Comparison of ENCODE assay signal across 8 cellular contexts in genomic region chr1:47179023-47179987, GRCh38. TPM values are rescaled to one million over a fixed set of nuclear protein-coding genes. Genes with fewer than 3 reads are reported as not detected.
A peak's percentile ranks its signal among the peaks of the same experiment; 100 is the strongest.
DNase-seq lines count a peak whose midpoint lies in the region; ATAC-seq and TF ChIP-seq lines count a peak whose summit lies in the region.

No MANE protein-coding gene starts in this region.

- peak in 1 of 4 donors; percentile 12 for TF ChIP-seq POLR2A in upper lobe of left lung (IDR thresholded peaks at IDR 0.05)

- no peaks in the 10 kb centered on the region for H3K9me3 Mint-ChIP-seq in activated naive CD8-positive, alpha-beta T cell treated with anti-CD3 and anti-CD28 coated beads for 36 hours

- H3K36me3 ChIP-seq in parathyroid adenoma (ENCODE audit: control insufficient read depth, insufficient read depth, low read length) (no peaks in the 10 kb centered on the region), upper lobe of left lung (no peaks in the 10 kb centered on the region)

- H3K27me3 ChIP-seq in parathyroid adenoma (ENCODE audit: control insufficient read depth, insufficient read depth, low read length) (no peaks in the 10 kb centered on the region), upper lobe of left lung (no peaks in the 10 kb centered on the region)

- peak overlapping the region; percentile 82 for H3K27ac Mint-ChIP-seq in activated naive CD8-positive, alpha-beta T cell treated with anti-CD3 and anti-CD28 coated beads for 36 hours

- no peaks in the 10 kb centered on the region for H3K9me3 ChIP-seq in parathyroid adenoma (ENCODE audit: control insufficient read depth, low read length)
- H3K9me3 ChIP-seq in upper lobe of left lung = no peaks in the 10 kb centered on the region

- H2AFZ ChIP-seq in parathyroid adenoma = peak overlapping the region; percentile 81

- no peak for TF ChIP-seq EP300 in upper lobe of left lung (IDR thresholded peaks at IDR 0.05)

- no peaks in the 10 kb centered on the region for H3K79me2 ChIP-seq in parathyroid adenoma

- H3K36me3 Mint-ChIP-seq in activated naive CD8-positive, alpha-beta T cell treated with anti-CD3 and anti-CD28 coated beads for 36 hours = no peaks in the 10 kb centered on the region

- peak overlapping the region; percentile 40 for H3K4me3 ChIP-seq in parathyroid adenoma (ENCODE audit: low read depth, low read length)
- H3K4me3 ChIP-seq in upper lobe of left lung = peak overlapping the region; percentile 3 to 49 (median 39)

- DNase-seq in NCI-H1092 treated with DMSO at 0.1 percent for 48 hours (lab: John Stamatoyannopoulos, UW) = peak; percentile 35
- peak; percentile 61 for DNase-seq in SKM-1 (lab: John Stamatoyannopoulos, UW; ENCODE audit: unreplicated experiment)
- peak; percentile 84 for DNase-seq in activated naive CD8-positive, alpha-beta T cell treated with anti-CD3 and anti-CD28 coated beads for 36 hours
- peak; percentile 95 for DNase-seq in Right ventricle myocardium superior
- peak; percentile 89 to 93 for DNase-seq in upper lobe of left lung

- intact Hi-C loops in Right ventricle myocardium superior (cut with DNase I) = loop anchor here (5.0 to 10.0 kb wide), 2 partner anchors 435 to 533 kb away; no protein-coding TSS in a partner anchor

- no peak overlapping the region for H3K9ac ChIP-seq in parathyroid adenoma

- TF ChIP-seq CTCF in GM12872 (IDR thresholded peaks at IDR 0.05; ENCODE audit: insufficient read depth, low read depth, low read length) (peak; percentile 93), parathyroid adenoma (IDR thresholded peaks at IDR 0.05) (peak; percentile 72), upper lobe of left lung (IDR thresholded peaks at IDR 0.05) (peak; percentile 78 to 95 (median 90))

- peak overlapping the region; percentile 89 for H3K4me3 Mint-ChIP-seq in activated naive CD8-positive, alpha-beta T cell treated with anti-CD3 and anti-CD28 coated beads for 36 hours

- peak overlapping the region; percentile 71 for H3K4me2 ChIP-seq in parathyroid adenoma (ENCODE audit: low read length)

- H3K27me3 Mint-ChIP-seq in activated naive CD8-positive, alpha-beta T cell treated with anti-CD3 and anti-CD28 coated beads for 36 hours = peaks cover 60% of the 10 kb centered on the region

- WGBS in upper lobe of left lung, 2 donors = 4 to 12% methylated on average over 18 to 27 of the region's 30 CpGs

- H3K27ac ChIP-seq in parathyroid adenoma (no peak overlapping the region), upper lobe of left lung (peak overlapping the region; percentile 56 to 76 (median 64))

- peak; percentile 85 for ATAC-seq in HG02678 (IDR thresholded peaks at IDR 0.05; ENCODE audit: unreplicated experiment)
- ATAC-seq in Right ventricle myocardium superior (ENCODE audit: poor library complexity) = peak; percentile 94
- ATAC-seq in upper lobe of left lung (ENCODE audit: low FRiP score in 2 of 2) = peak; percentile 88 to 93

- H3K4me1 ChIP-seq in parathyroid adenoma (no peaks in the 10 kb centered on the region), upper lobe of left lung (peaks cover 15 to 23% (median 20%) of the 10 kb centered on the region in 4 donors)

- peaks cover 11% of the 10 kb centered on the region for H3K4me1 Mint-ChIP-seq in activated naive CD8-positive, alpha-beta T cell treated with anti-CD3 and anti-CD28 coated beads for 36 hours

RNA-seq across cellular contexts. Expression of gene PDZK1IP1, which starts 10.5 kb away (rescaled TPM):
- not detected for total RNA-seq in activated naive CD8-positive, alpha-beta T cell treated with anti-CD3 and anti-CD28 coated beads for 36 hours
- total RNA-seq in Right ventricle myocardium superior (not detected), upper lobe of left lung (10 to 100 TPM; 17.8 to 57.6 (median 41.4) TPM)

RNA-seq across cellular contexts. Expression of gene CYP4A22, which starts 42.1 kb away (rescaled TPM):
- not detected for total RNA-seq in activated naive CD8-positive, alpha-beta T cell treated with anti-CD3 and anti-CD28 coated beads for 36 hours
- total RNA-seq in Right ventricle myocardium superior (0.16 TPM), upper lobe of left lung (1 to 10 TPM in 4 of 6 donors, under 1 TPM in 2; 0.13 to 3.1 (median 1.6) TPM)

RNA-seq across cellular contexts. Expression of gene TAL1, which starts 52.7 kb away (rescaled TPM):
- not detected for total RNA-seq in activated naive CD8-positive, alpha-beta T cell treated with anti-CD3 and anti-CD28 coated beads for 36 hours
- 3.8 TPM for total RNA-seq in Right ventricle myocardium superior
- total RNA-seq in upper lobe of left lung = 10 to 100 TPM in 4 of 6 donors, 1 to 10 TPM in 2; 4.2 to 16.4 (median 10.8) TPM

Comparison
In these comparisons a context has a peak if more than half of its experiments do, and no peak if none do; other contexts are left out.
1. DNase-seq: peak in every context shown above with its lines; median percentile 95 in Right ventricle myocardium superior; 91 in upper lobe of left lung; 84 in activated naive CD8-positive, alpha-beta T cell treated with anti-CD3 and anti-CD28 coated beads for 36 hours; 61 in SKM-1; 35 in NCI-H1092 treated with DMSO at 0.1 percent for 48 hours.
2. RNA of gene PDZK1IP1, which starts 10.5 kb away (total RNA-seq): 17.8 to 57.6 TPM in upper lobe of left lung; not detected in Right ventricle myocardium superior (single experiment) and not detected in activated naive CD8-positive, alpha-beta T cell treated with anti-CD3 and anti-CD28 coated beads for 36 hours; every median in the first group is over 10 times any median in the second.
3. Peak in every context shown above with its lines, with median percentiles within 50 percentile points of each other: CTCF ChIP-seq and ATAC-seq.